Comparison of ENCODE assay signal across 17 cellular contexts in genomic region chr3:37130984-37131975, GRCh38. TPM values are rescaled to one million over a fixed set of nuclear protein-coding genes. Genes with fewer than 3 reads are reported as not detected.
DNase-seq lines count a peak whose midpoint lies in the region; ATAC-seq, FAIRE-seq and TF ChIP-seq lines count a peak whose summit lies in the region.
"Had no signal": no experiment of that assay in that cellular context is flagged by ENCODE, and none has a peak within 500 bp of the region (broad histone marks: within the 10 kb centered on the region; RNA-seq: fewer than 3 reads in every experiment).

No MANE protein-coding gene starts in this region.

- H3K27me3 ChIP-seq in HUES48 (ENCODE audit: control insufficient read depth, insufficient read depth, low read length): no peaks in the 10 kb centered on the region
- no peaks in the 10 kb centered on the region for H3K27me3 ChIP-seq in astrocyte (ENCODE audit: insufficient read depth, low read length)
- H3K27me3 ChIP-seq: foreskin keratinocyte had no signal

- peak overlapping the region; percentile 0 for H3K4me2 ChIP-seq in astrocyte (ENCODE audit: low read length)

- H3K36me3 ChIP-seq in HUES48 (ENCODE audit: control insufficient read depth, insufficient read depth, low read length) (no peaks in the 10 kb centered on the region), astrocyte (ENCODE audit: insufficient read depth, low read length) (no peaks in the 10 kb centered on the region)

- H3K9me3 Mint-ChIP-seq in astrocyte (ENCODE audit: unreplicated experiment): no peaks in the 10 kb centered on the region
- H3K9me3 Mint-ChIP-seq: activated B cell treated with CpG ODN at 0.5 μM for 24 hours had no signal

- no peaks in the 10 kb centered on the region for H3K9me3 ChIP-seq in HUES48 (ENCODE audit: control insufficient read depth, insufficient read depth, low read length)
- H3K9me3 ChIP-seq in astrocyte (ENCODE audit: insufficient read depth, low read depth, low read length): no peaks in the 10 kb centered on the region

- H3K4me3 ChIP-seq in HUES48 (ENCODE audit: low read depth, low read length): no peak overlapping the region
- H3K4me3 ChIP-seq in astrocyte (ENCODE audit: insufficient read depth, low read depth, low read length): no peak overlapping the region
- H3K4me3 ChIP-seq: GM12878 had no signal

- H4K20me1 ChIP-seq in astrocyte (ENCODE audit: insufficient read depth, low read length): peaks cover 38% of the 10 kb centered on the region

- H3K36me3 Mint-ChIP-seq in astrocyte (ENCODE audit: low read depth, unreplicated experiment): peaks cover 12% of the 10 kb centered on the region

- intact Hi-C loops in left colon (cut with DNase I, micrococcal nuclease): no loop called here
- intact Hi-C loops in sciatic nerve (cut with DNase I): no loop called here

- H3K27me3 Mint-ChIP-seq in astrocyte (ENCODE audit: low read depth, unreplicated experiment): no peaks in the 10 kb centered on the region
- H3K27me3 Mint-ChIP-seq: activated B cell treated with CpG ODN at 0.5 μM for 24 hours had no signal

- FAIRE-seq in astrocyte (lab: Jason Lieb, UNC): no peak
- FAIRE-seq: GM12878 had no signal

- H3K4me3 Mint-ChIP-seq in astrocyte (ENCODE audit: unreplicated experiment): no peak overlapping the region
- H3K4me3 Mint-ChIP-seq: activated B cell treated with CpG ODN at 0.5 μM for 24 hours had no signal

- ATAC-seq in left colon (peak; percentile 87), HG02610 (IDR thresholded peaks at IDR 0.05; ENCODE audit: unreplicated experiment) (no peak), sciatic nerve (no peak)
- ATAC-seq: GM12878, HCT116 had no signal

- TF ChIP-seq CTCF in astrocyte (IDR thresholded peaks at IDR 0.05; ENCODE audit: insufficient read depth, low read depth, low read length): no peak

- H3K9ac ChIP-seq in HUES48 (ENCODE audit: low read depth, low read length) (peak overlapping the region; percentile 14; the same call in 1 of the 2 replicates), astrocyte (ENCODE audit: low read length) (no peak overlapping the region)

- no peak for DNase-seq in astrocyte (ENCODE audit: low read depth)
- DNase-seq in left colon: no peak
- DNase-seq in pulmonary artery endothelial cell (ENCODE audit: low read depth, low spot score): peak; percentile 36
- DNase-seq in NCI-H2029 (lab: John Stamatoyannopoulos, UW): no peak
- DNase-seq in sciatic nerve (ENCODE audit: low spot score): no peak
- DNase-seq in activated T-cell treated with anti-CD3 and anti-CD28 coated beads, Interleukin-2, amount 50 U/mL, for 48 hours: no peak
- DNase-seq: activated B cell treated with CpG ODN at 0.5 μM for 24 hours; activated CD8-positive, alpha-beta memory T cell treated with anti-CD3 and anti-CD28 coated beads for 24 hours; activated naive CD4-positive, alpha-beta T cell treated with Interleukin-2 at 50 U/mL for 16 hours; AML-193; foreskin keratinocyte; NCI-H2107; NCI-H748 treated with DMSO at 0.1 percent for 48 hours had no signal

- H2AFZ ChIP-seq in astrocyte (ENCODE audit: low read depth, low read length): no peak overlapping the region

- peaks cover 67% of the 10 kb centered on the region for H3K79me2 ChIP-seq in astrocyte (ENCODE audit: insufficient read depth, low read length)

- no peak overlapping the region for H3K27ac Mint-ChIP-seq in astrocyte (ENCODE audit: unreplicated experiment)
- H3K27ac Mint-ChIP-seq: activated B cell treated with CpG ODN at 0.5 μM for 24 hours had no signal

- peak overlapping the region; percentile 75 for H3K27ac ChIP-seq in HUES48 (ENCODE audit: low read depth, low read length)
- H3K27ac ChIP-seq in astrocyte (ENCODE audit: low read depth, low read length): no peak overlapping the region

- H3K4me1 ChIP-seq in HUES48 (ENCODE audit: control insufficient read depth, insufficient read depth, low read length) (peaks cover 17% of the 10 kb centered on the region), astrocyte (ENCODE audit: insufficient read depth, low read length) (peaks cover 2% of the 10 kb centered on the region)

- H3K4me1 Mint-ChIP-seq in astrocyte (ENCODE audit: low read depth, unreplicated experiment): peaks cover 20% of the 10 kb centered on the region
- H3K4me1 Mint-ChIP-seq: activated B cell treated with CpG ODN at 0.5 μM for 24 hours had no signal

RNA-seq across cellular contexts. Expression of gene LRRFIP2, which starts 43.1 kb away (rescaled TPM):
- total RNA-seq in astrocyte: 62.0 and 62.4 TPM in 2 replicates
- 100 to 1,000 TPM; 108 to 120 TPM for total RNA-seq in left colon
- 61.3 and 82.7 TPM in 2 replicates for total RNA-seq in pulmonary artery endothelial cell
- 60.1 TPM for total RNA-seq in sciatic nerve
